In the genomic region with DNA sequence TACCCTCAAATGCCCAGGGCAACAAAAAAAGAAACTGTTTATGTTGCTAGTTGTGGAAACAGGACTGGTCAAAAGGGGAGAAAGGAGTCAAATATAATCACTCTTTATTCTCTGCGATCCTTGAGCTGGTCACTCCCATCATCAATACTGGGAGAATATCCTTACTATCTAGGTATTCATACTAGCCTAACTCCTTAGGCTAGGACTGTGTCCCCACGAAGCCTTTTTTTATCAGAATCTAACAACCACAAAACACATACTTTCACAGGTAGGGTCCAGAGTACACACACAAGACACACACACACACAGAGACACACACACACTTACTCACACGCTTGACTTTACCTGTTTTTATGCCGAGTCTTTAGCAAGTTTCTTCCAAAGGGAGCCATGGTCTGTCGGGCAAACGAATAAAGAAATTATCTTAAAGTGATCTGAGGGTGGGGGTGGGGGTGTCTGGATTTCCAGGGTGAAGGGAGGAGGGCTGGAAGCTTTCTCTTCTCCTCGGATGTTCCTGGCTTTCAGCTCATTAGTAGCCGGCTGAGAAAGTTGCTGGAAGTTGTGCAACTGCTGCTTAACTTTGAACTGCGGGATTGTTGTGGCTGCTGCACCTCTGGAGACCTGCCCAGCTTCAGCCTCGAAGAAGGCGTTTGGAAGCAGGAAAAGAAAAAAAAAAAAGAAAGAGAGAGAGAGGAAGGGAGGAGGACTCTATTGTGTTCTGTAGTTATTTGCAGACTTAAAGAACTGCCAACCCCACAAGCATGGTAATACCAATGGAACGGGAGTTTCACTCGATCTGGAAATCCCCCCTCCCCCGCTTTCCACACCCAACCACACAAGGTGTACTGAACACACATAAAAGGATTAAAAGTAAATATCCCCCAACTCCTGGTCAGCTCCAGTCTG, we compare ENCODE assay signal across 9 cellular contexts. TPM values are rescaled to one million over a fixed set of nuclear protein-coding genes. Genes with fewer than 3 reads are reported as not detected.
DNase-seq lines count a peak whose midpoint lies in the region; ATAC-seq and TF ChIP-seq lines count a peak whose summit lies in the region.
"Had no signal": no experiment of that assay in that cellular context is flagged by ENCODE, and none has a peak within 500 bp of the region (broad histone marks: within the 10 kb centered on the region; RNA-seq: fewer than 3 reads in every experiment).

RASSF9 (minus strand) TSS at position 600 of the 906 bp plus-strand sequence; CDS start at position 392, 208 bp downstream.

- H3K9me3 ChIP-seq in Panc1 (ENCODE audit: control insufficient read depth, insufficient read depth, low read depth, low read length) (no peaks in the 10 kb centered on the region), ovary (no peaks in the 10 kb centered on the region)

- H3K36me3 ChIP-seq in Panc1 (ENCODE audit: control insufficient read depth, insufficient read depth, low read length) (no peaks in the 10 kb centered on the region; the same call in 1 of the 2 replicates), ovary (no peaks in the 10 kb centered on the region)

- no peak for TF ChIP-seq CTCF in Panc1 (IDR thresholded peaks at IDR 0.05)
- TF ChIP-seq CTCF in ovary (IDR thresholded peaks at IDR 0.05), result no peak

- DNase-seq in Daoy (ENCODE audit: low read depth), result peak; percentile 73
- no peak for DNase-seq in Panc1 (ENCODE audit: low read depth, low spot score)
- DNase-seq in fibroblast of the conjunctiva (ENCODE audit: low read depth), result peak; percentile 86
- DNase-seq in ovary, result peak; percentile 69 to 84 (median 82)
- no peak for DNase-seq in activated T-cell treated with anti-CD3 and anti-CD28 coated beads, Interleukin-2, amount 50 U/mL, for 48 hours
- no peak for DNase-seq in cortex of kidney (lab: John Stamatoyannopoulos, UW)

- TF ChIP-seq EP300 in ovary (IDR thresholded peaks at IDR 0.05), result no peak

- no peaks in the 10 kb centered on the region for H3K27me3 ChIP-seq in Panc1 (ENCODE audit: control insufficient read depth, insufficient read depth, low read length)
- no peaks in the 10 kb centered on the region for H3K27me3 ChIP-seq in ovary

- H3K4me3 ChIP-seq in Panc1 (ENCODE audit: low read depth in 2 of 2, low read length in 2 of 2) (peak within 1 kb of the TSS; percentile 19 to 27), ovary (peak within 1 kb of the TSS; percentile 40)

- intact Hi-C loops in Panc1 (cut with micrococcal nuclease; ENCODE audit: unreplicated experiment), result no loop called here
- intact Hi-C loops in ovary (cut with DNase I), result no loop called here

- in situ Hi-C loops in Panc1 (cut with HindIII; ENCODE audit: low pct_unique_long_range_greater_than_20kb, low sequenced_read_pairs), result no loop called here

- CTCF ChIA-PET in Panc1 (lab: Charles Lee), result no interaction called here

- H3K4me1 ChIP-seq in Panc1 (ENCODE audit: control insufficient read depth, insufficient read depth, low read length), result peaks cover 3% of the 10 kb centered on the region; the same call in 1 of the 2 replicates
- peaks cover 5% of the 10 kb centered on the region for H3K4me1 ChIP-seq in ovary (ENCODE audit: insufficient read depth)

- no TSS peak for BruUV-seq in Panc1 (replicated peaks; lab: Mats Ljungman, UMichigan)

- 4 to 5% (median 5%) methylated on average over 14 of the region's 14 CpGs for WGBS in ovary, 3 donors

- TF ChIP-seq POLR2A in ovary (IDR thresholded peaks at IDR 0.05), result no peak

- H3K27ac ChIP-seq in Panc1 (ENCODE audit: low read length) (no peak within 1 kb of the TSS), ovary (no peak within 1 kb of the TSS)

- ATAC-seq in Panc1, result peak; percentile 74
- no peak for ATAC-seq in GM21447 (IDR thresholded peaks at IDR 0.05; ENCODE audit: unreplicated experiment)
- no peak for ATAC-seq in GM18519 (IDR thresholded peaks at IDR 0.05; ENCODE audit: low FRiP score, unreplicated experiment)
- ATAC-seq: natural killer cell treated with Interleukin-12 subunit alpha and Interleukin-12 subunit beta and Interleukin-15 and Interleukin-18, amount 100 ng/mL, for 72 hours had no signal

- POLR2A ChIA-PET in Panc1 (lab: Charles Lee), result no interaction called here

RNA-seq across cellular contexts. Expression of gene RASSF9, which starts in this region (rescaled TPM):
- total RNA-seq in Daoy (2014; rRNA removed; shearing (Covaris generic)), result 0.34 and 0.80 TPM in 2 replicates
- total RNA-seq in Panc1 (2021; ENCODE audit: unreplicated experiment) (0.33 TPM), ovary (1 to 10 TPM in 6 of 7 donors, under 1 TPM in 1; 0.56 to 3.9 (median 3.1) TPM)
- polyA plus RNA-seq in Panc1 (2012; ENCODE audit: insufficient read length), result 0.16 TPM
- polyA plus RNA-seq in ovary, result 1 to 10 TPM; 2.2 to 4.9 TPM
- total RNA-seq: natural killer cell treated with Interleukin-12 subunit alpha and Interleukin-12 subunit beta and Interleukin-15 and Interleukin-18, amount 100 ng/mL, for 72 hours had no signal

Comparison
In these comparisons a context has a peak if more than half of its experiments do, and no peak if none do; other contexts are left out.
1. Peak in DNase-seq in Daoy; RNA of the gene not detected or under 1 TPM.
2. Peak in ATAC-seq and H3K4me3 ChIP-seq in Panc1; RNA of the gene not detected or under 1 TPM.
3. DNase-seq: peak in fibroblast of the conjunctiva (single experiment) and ovary (5 of 5); none in Panc1 (single experiment), activated T-cell treated with anti-CD3 and anti-CD28 coated beads, Interleukin-2, amount 50 U/mL, for 48 hours (0 of 2) and cortex of kidney (single experiment).